Comparison of ENCODE assay signal across 14 cellular contexts in genomic region chr21:45580181-45580575, GRCh38.
"Had no signal": no experiment of that assay in that cellular context is flagged by ENCODE, and none has a peak within 500 bp of the region (broad histone marks: within the 10 kb centered on the region; RNA-seq: fewer than 3 reads in every experiment).

No MANE protein-coding gene starts in this region.

- H3K4me3 ChIP-seq: upper lobe of left lung had no signal

- DNase-seq: activated CD4-positive, alpha-beta T cell treated with anti-CD3 and anti-CD28 coated beads, Interleukin-2, amount 10 ng/mL, durations not matched to agents 7 days and 5 days; activated naive CD4-positive, alpha-beta T cell; activated naive CD8-positive, alpha-beta T cell treated with anti-CD3 and anti-CD28 coated beads for 36 hours; amygdala; caudate nucleus; hypothalamus; stimulated activated CD4-positive, alpha-beta T cell treated with anti-CD3 and anti-CD28 coated beads, Interleukin-2, amount 100 ng/mL, for 48 hours; stimulated activated naive CD8-positive, alpha-beta T cell treated with anti-CD3 and anti-CD28 coated beads, Interleukin-15, amount 100 ng/mL, for 72 hours; T1000 had no signal

- H3K27me3 ChIP-seq: upper lobe of left lung had no signal

- ATAC-seq: activated CD4-positive, CD25-positive, alpha-beta regulatory T cell treated with anti-CD3 and anti-CD28 coated beads, Interleukin-2, amount 50 U/mL, for 24 hours; activated T-helper 17 cell treated with anti-CD3 and anti-CD28 coated beads, Interleukin-2, amount 50 U/mL, for 72 hours; natural killer cell treated with Interleukin-12 subunit alpha and Interleukin-12 subunit beta and Interleukin-15 and Interleukin-18, amount 100 ng/mL, for 72 hours; right cardiac atrium had no signal

- H3K27ac ChIP-seq: upper lobe of left lung had no signal

- H3K9me3 ChIP-seq: upper lobe of left lung had no signal

- H3K36me3 ChIP-seq: upper lobe of left lung had no signal
